ENCODE assay signal across 1 cellular context in genomic region chr16:88454315-88455057, GRCh38.
TF ChIP-seq lines count a peak whose summit lies in the region.

No MANE protein-coding gene starts in this region.

TF ChIP-seq in HepG2, 621 proteins besides CTCF, POLR2A, EP300 and RAD21 (continued from another document and continues in another):
- TF ChIP-seq TBX2 (CRISPR knock-in tag; IDR thresholded peaks at IDR 0.05; ENCODE audit: borderline replicate concordance) (no peak), SALL2 (CRISPR knock-in tag; IDR thresholded peaks at IDR 0.05) (no peak), PLSCR1 (CRISPR knock-in tag; IDR thresholded peaks at IDR 0.05; ENCODE audit: borderline replicate concordance) (no peak), PHB2 (IDR thresholded peaks at IDR 0.05; ENCODE audit: partially characterized antibody) (no peak), ZNF616 (CRISPR knock-in tag; IDR thresholded peaks at IDR 0.05; ENCODE audit: low read depth) (no peak), YEATS4 (CRISPR knock-in tag; IDR thresholded peaks at IDR 0.05; ENCODE audit: borderline replicate concordance) (no peak), ZNF496 (CRISPR knock-in tag; IDR thresholded peaks at IDR 0.05; ENCODE audit: insufficient replicate concordance) (no peak), WIZ (CRISPR knock-in tag; IDR thresholded peaks at IDR 0.05) (no peak), MEF2D (CRISPR knock-in tag; IDR thresholded peaks at IDR 0.05) (no peak), ZNF605 (CRISPR knock-in tag; IDR thresholded peaks at IDR 0.05) (no peak; the same call in 1 of the 2 replicates), RORA (CRISPR knock-in tag; IDR thresholded peaks at IDR 0.05) (no peak), ZNF282 (IDR thresholded peaks at IDR 0.05; ENCODE audit: partially characterized antibody) (no peak), MED8 (CRISPR knock-in tag; IDR thresholded peaks at IDR 0.05; ENCODE audit: insufficient replicate concordance) (no peak), ZBTB49 (CRISPR knock-in tag; IDR thresholded peaks at IDR 0.05; ENCODE audit: borderline replicate concordance) (no peak), ZBTB14 (CRISPR knock-in tag; IDR thresholded peaks at IDR 0.05) (no peak), HMGA1 (CRISPR knock-in tag; conservative IDR thresholded peaks at IDR 0.05) (no peak), ZFP1 (CRISPR knock-in tag; IDR thresholded peaks at IDR 0.05) (no peak), ATF3 (CRISPR knock-in tag; IDR thresholded peaks at IDR 0.05) (no peak), ZNF274 (CRISPR knock-in tag; IDR thresholded peaks at IDR 0.05) (no peak), PLRG1 (conservative IDR thresholded peaks at IDR 0.05) (no peak), ZNF281 (CRISPR knock-in tag; IDR thresholded peaks at IDR 0.05; ENCODE audit: borderline replicate concordance) (no peak), PAWR (CRISPR knock-in tag; IDR thresholded peaks at IDR 0.05; ENCODE audit: borderline replicate concordance) (no peak), PTBP1 (IDR thresholded peaks at IDR 0.05; ENCODE audit: low read depth, low read length, poor library complexity, severe bottlenecking) (no peak), ZNF788 (CRISPR knock-in tag; IDR thresholded peaks at IDR 0.05; ENCODE audit: borderline replicate concordance) (no peak), THYN1 (CRISPR knock-in tag; IDR thresholded peaks at IDR 0.05; ENCODE audit: borderline replicate concordance, low read depth) (no peak), ZNF280B (CRISPR knock-in tag; IDR thresholded peaks at IDR 0.05; ENCODE audit: borderline replicate concordance) (peak; percentile 68; the same call in 1 of the 2 replicates), HNRNPH1 (optimal IDR thresholded peaks at IDR 0.05; ENCODE audit: low read depth, low read length) (no peak), AGO2 (optimal IDR thresholded peaks at IDR 0.05; ENCODE audit: low read depth, low read length) (peak; percentile 85), MBD4 (IDR thresholded peaks at IDR 0.05; ENCODE audit: borderline replicate concordance, low read length) (no peak), E2F5 (CRISPR knock-in tag; conservative IDR thresholded peaks at IDR 0.05) (no peak), HNRNPLL (IDR thresholded peaks at IDR 0.05; ENCODE audit: low read depth, low read length, poor library complexity, severe bottlenecking) (peak; percentile 30), ZSCAN12 (CRISPR knock-in tag; IDR thresholded peaks at IDR 0.05) (no peak)
- TF ChIP-seq, protein P1, sequence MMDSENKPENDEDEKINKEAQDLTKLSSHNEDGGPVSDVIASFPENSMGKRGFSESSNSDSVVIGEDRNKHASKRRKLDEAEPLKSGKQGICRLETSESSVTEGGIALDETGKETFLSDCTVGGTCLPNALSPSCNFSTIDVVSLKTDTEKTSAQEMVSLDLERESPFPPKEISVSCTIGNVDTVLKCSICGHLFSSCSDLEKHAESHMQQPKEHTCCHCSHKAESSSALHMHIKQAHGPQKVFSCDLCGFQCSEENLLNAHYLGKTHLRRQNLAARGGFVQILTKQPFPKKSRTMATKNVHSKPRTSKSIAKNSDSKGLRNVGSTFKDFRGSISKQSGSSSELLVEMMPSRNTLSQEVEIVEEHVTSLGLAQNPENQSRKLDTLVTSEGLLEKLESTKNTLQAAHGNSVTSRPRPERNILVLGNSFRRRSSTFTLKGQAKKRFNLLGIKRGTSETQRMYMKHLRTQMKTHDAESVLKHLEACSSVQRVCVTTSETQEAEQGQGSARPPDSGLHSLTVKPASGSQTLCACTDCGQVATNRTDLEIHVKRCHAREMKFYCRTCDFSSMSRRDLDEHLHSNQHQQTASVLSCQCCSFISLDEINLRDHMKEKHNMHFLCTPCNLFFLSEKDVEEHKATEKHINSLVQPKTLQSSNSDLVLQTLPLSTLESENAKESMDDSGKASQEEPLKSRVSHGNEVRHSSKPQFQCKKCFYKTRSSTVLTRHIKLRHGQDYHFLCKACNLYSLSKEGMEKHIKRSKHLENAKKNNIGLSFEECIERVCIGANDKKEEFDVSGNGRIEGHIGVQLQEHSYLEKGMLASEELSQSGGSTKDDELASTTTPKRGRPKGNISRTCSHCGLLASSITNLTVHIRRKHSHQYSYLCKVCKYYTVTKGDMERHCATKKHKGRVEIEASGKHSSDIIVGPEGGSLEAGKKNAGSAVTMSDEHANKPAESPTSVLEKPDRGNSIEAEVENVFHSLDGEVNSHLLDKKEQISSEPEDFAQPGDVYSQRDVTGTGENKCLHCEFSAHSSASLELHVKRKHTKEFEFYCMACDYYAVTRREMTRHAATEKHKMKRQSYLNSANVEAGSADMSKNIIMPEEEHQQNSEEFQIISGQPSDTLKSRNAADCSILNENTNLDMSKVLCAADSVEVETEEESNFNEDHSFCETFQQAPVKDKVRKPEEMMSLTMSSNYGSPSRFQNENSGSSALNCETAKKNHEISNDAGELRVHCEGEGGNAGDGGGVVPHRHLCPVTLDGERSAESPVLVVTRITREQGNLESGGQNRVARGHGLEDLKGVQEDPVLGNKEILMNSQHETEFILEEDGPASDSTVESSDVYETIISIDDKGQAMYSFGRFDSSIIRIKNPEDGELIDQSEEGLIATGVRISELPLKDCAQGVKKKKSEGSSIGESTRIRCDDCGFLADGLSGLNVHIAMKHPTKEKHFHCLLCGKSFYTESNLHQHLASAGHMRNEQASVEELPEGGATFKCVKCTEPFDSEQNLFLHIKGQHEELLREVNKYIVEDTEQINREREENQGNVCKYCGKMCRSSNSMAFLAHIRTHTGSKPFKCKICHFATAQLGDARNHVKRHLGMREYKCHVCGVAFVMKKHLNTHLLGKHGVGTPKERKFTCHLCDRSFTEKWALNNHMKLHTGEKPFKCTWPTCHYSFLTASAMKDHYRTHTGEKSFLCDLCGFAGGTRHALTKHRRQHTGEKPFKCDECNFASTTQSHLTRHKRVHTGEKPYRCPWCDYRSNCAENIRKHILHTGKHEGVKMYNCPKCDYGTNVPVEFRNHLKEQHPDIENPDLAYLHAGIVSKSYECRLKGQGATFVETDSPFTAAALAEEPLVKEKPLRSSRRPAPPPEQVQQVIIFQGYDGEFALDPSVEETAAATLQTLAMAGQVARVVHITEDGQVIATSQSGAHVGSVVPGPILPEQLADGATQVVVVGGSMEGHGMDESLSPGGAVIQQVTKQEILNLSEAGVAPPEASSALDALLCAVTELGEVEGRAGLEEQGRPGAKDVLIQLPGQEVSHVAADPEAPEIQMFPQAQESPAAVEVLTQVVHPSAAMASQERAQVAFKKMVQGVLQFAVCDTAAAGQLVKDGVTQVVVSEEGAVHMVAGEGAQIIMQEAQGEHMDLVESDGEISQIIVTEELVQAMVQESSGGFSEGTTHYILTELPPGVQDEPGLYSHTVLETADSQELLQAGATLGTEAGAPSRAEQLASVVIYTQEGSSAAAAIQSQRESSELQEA (CRISPR knock-in tag; IDR thresholded peaks at IDR 0.05; ENCODE audit: not compliant biosample characterization): no peak
- TF ChIP-seq, protein P2, sequence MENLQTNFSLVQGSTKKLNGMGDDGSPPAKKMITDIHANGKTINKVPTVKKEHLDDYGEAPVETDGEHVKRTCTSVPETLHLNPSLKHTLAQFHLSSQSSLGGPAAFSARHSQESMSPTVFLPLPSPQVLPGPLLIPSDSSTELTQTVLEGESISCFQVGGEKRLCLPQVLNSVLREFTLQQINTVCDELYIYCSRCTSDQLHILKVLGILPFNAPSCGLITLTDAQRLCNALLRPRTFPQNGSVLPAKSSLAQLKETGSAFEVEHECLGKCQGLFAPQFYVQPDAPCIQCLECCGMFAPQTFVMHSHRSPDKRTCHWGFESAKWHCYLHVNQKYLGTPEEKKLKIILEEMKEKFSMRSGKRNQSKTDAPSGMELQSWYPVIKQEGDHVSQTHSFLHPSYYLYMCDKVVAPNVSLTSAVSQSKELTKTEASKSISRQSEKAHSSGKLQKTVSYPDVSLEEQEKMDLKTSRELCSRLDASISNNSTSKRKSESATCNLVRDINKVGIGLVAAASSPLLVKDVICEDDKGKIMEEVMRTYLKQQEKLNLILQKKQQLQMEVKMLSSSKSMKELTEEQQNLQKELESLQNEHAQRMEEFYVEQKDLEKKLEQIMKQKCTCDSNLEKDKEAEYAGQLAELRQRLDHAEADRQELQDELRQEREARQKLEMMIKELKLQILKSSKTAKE (CRISPR knock-in tag; IDR thresholded peaks at IDR 0.05; ENCODE audit: borderline replicate concordance): 0 out of 2 replicates have a peak, but pooled peaks have one; percentile 11
- TF ChIP-seq, protein P3, sequence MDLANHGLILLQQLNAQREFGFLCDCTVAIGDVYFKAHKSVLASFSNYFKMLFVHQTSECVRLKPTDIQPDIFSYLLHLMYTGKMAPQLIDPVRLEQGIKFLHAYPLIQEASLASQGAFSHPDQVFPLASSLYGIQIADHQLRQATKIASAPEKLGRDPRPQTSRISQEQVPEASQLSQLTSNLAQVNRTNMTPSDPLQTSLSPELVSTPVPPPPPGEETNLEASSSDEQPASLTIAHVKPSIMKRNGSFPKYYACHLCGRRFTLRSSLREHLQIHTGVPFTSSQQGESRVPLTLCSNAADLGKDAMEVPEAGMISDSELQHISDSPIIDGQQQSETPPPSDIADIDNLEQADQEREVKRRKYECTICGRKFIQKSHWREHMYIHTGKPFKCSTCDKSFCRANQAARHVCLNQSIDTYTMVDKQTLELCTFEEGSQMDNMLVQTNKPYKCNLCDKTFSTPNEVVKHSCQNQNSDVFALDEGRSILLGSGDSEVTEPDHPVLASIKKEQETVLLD (CRISPR knock-in tag; IDR thresholded peaks at IDR 0.05; ENCODE audit: low read depth): no peak
- TF ChIP-seq, protein P4, sequence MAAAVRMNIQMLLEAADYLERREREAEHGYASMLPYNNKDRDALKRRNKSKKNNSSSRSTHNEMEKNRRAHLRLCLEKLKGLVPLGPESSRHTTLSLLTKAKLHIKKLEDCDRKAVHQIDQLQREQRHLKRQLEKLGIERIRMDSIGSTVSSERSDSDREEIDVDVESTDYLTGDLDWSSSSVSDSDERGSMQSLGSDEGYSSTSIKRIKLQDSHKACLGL (CRISPR knock-in tag; IDR thresholded peaks at IDR 0.05): no peak
